ENCODE assay signal across 29 cellular contexts in genomic region chr15:87556886-87557285, GRCh38.
"Had no signal": no experiment of that assay in that cellular context is flagged by ENCODE, and none has a peak within 500 bp of the region (broad histone marks: within the 10 kb centered on the region; RNA-seq: fewer than 3 reads in every experiment).

No MANE protein-coding gene starts in this region.

- FAIRE-seq: endothelial cell of umbilical vein, islet of Langerhans, small intestine had no signal

- H3K9ac ChIP-seq: parathyroid adenoma had no signal

- H3K36me3 Mint-ChIP-seq: memory B cell, naive B cell had no signal

- DNase-seq: dermis blood vessel endothelial cell; effector memory CD4-positive, alpha-beta T cell; foreskin fibroblast; heart left ventricle; hippocampal formation; left colon; left ventricle myocardium superior; lower lobe of right lung; naive B cell; right lobe of liver; stimulated activated CD4-positive, alpha-beta T cell treated with anti-CD3 and anti-CD28 coated beads, Interleukin-12 subunit alpha, Interleukin-12 subunit beta, amount 100 ng/mL, for 4 hours; stimulated activated CD4-positive, alpha-beta T cell treated with anti-CD3 and anti-CD28 coated beads, Interleukin-1b, Interleukin-23, amount 100 ng/mL, for 48 hours; stimulated activated CD4-positive, alpha-beta T cell treated with anti-CD3 and anti-CD28 coated beads, Interleukin-4, amount 100 ng/mL, for 1 hour; stimulated activated CD8-positive, alpha-beta memory T cell treated with anti-CD3 and anti-CD28 coated beads, Interleukin-4, amount 100 ng/mL, for 48 hours; stimulated activated naive CD4-positive, alpha-beta T cell; stimulated activated naive CD8-positive, alpha-beta T cell treated with anti-CD3 and anti-CD28 coated beads, Interleukin-15, amount 100 ng/mL, for 72 hours; upper lobe of right lung; uterus had no signal

- H3K27ac Mint-ChIP-seq: memory B cell; naive B cell; natural killer cell treated with Interleukin-12 subunit alpha and Interleukin-12 subunit beta and Interleukin-15 and Interleukin-18, amount 100 ng/mL, for 72 hours had no signal

- H3K9me3 ChIP-seq: lower lobe of right lung, right lobe of liver, upper lobe of right lung, uterus had no signal

- H3K27ac ChIP-seq: coronary artery, gastroesophageal sphincter, heart left ventricle, lower lobe of right lung, parathyroid adenoma, right lobe of liver, suprapubic skin, transverse colon, upper lobe of right lung, uterus had no signal

- H3K27me3 ChIP-seq: gastroesophageal sphincter, right lobe of liver, suprapubic skin, transverse colon, upper lobe of right lung, uterus had no signal

- H3K36me3 ChIP-seq: gastroesophageal sphincter, heart left ventricle, lower lobe of right lung, right lobe of liver, suprapubic skin, transverse colon, upper lobe of right lung, uterus had no signal

- ATAC-seq: gastroesophageal sphincter; heart left ventricle; left ventricle myocardium superior; natural killer cell treated with Interleukin-12 subunit alpha and Interleukin-12 subunit beta and Interleukin-15 and Interleukin-18, amount 100 ng/mL, for 72 hours; right lobe of liver; stimulated activated naive CD8-positive, alpha-beta T cell treated with anti-CD3 and anti-CD28 coated beads, Interleukin-15, amount 100 ng/mL, for 72 hours had no signal

- H3K4me1 ChIP-seq: gastroesophageal sphincter, heart left ventricle, lower lobe of right lung, parathyroid adenoma, right lobe of liver, suprapubic skin, upper lobe of right lung, uterus had no signal

- H3K79me2 ChIP-seq: parathyroid adenoma had no signal

- H3K4me3 ChIP-seq: coronary artery, gastroesophageal sphincter, heart left ventricle, lower lobe of right lung, mucosa of descending colon, right lobe of liver, suprapubic skin, transverse colon, upper lobe of right lung, uterus had no signal

- H2AFZ ChIP-seq: parathyroid adenoma had no signal
